21 cellular contexts compared by ENCODE assay signal in the genomic region with DNA sequence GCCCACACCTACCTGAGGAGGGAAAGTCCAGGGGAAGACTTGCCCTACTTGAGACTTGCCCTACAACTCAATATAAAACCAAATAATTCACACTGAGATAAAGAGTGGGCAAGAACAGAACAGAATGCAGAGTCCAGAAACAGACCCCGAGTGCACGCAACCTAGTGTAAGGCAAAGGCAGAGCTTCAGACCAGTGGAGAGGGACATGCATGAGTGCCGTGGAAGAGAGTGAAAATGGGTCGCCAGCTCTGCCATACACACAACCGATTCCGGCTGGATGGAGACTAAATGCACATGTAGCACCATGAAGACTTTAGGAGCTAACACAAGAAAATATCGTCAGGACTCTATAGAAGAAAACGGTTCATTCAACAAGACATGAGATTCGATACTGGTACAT. TPM values are rescaled to one million over a fixed set of nuclear protein-coding genes. Genes with fewer than 3 reads are reported as not detected.
"Had no signal": no experiment of that assay in that cellular context is flagged by ENCODE, and none has a peak within 500 bp of the region (broad histone marks: within the 10 kb centered on the region; RNA-seq: fewer than 3 reads in every experiment).

No MANE protein-coding gene starts in this region.

- H3K4me2 ChIP-seq: KMS-11 had no signal

- H3K27ac ChIP-seq: KMS-11 had no signal

- H3K4me3 Mint-ChIP-seq: IgD-negative memory B cell had no signal

- DNase-seq: Kasumi-1, MM.1S, NCI-H1092 treated with DMSO at 0.1 percent for 48 hours, NCI-H1436, NCI-H187, NCI-H2029, NCI-H2081 treated with DMSO at 0.1 percent for 48 hours, NCI-H2171, NCI-H226, NCI-H446, NCI-H510A, NCI-H524 treated with DMSO at 0.1 percent for 48 hours, NCI-H69, NCI-H774, RPMI8226, SHP77 had no signal

- H3K4me3 ChIP-seq: K562 had no signal

- H3K4me1 Mint-ChIP-seq: IgD-negative memory B cell had no signal

- ATAC-seq: K562, SK-N-SH treated with all-trans-retinoic acid at 6 μM for 48 hours had no signal

- FAIRE-seq: K562, RCC 7860 had no signal

- H3K27ac Mint-ChIP-seq: IgD-negative memory B cell had no signal

- H3K9ac ChIP-seq: KMS-11 had no signal

- H3K36me3 Mint-ChIP-seq: IgD-negative memory B cell had no signal

RNA-seq across cellular contexts. Expression of a gene that starts 58.8 kb away (rescaled TPM):
- total RNA-seq: K562 had no signal
- polyA plus RNA-seq: K562 had no signal
